In the genomic region with DNA sequence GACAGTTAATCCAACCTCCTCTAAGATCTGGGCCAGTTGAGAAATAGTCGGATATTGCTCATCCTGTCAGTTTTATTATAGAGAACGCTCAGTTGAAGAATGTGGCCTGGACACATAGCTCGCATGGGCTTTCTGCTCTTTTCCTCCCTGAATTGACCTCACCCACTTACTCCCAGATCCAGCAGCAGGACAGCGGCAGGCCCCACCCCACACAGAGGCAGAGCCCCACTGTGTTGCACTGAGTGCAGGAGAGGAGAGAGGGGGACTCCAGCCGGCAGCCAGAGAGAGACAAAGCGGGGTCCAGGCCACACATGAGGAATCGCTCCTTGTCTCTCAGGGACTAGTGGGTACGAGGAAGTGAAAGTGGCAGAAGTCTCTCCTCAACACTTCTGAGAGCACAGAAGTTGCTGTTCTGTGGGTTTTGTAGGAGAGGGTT, we compare ENCODE assay signal across 10 cellular contexts.
DNase-seq lines count a peak whose midpoint lies in the region; ATAC-seq lines count a peak whose summit lies in the region.
"Had no signal": no experiment of that assay in that cellular context is flagged by ENCODE, and none has a peak within 500 bp of the region (broad histone marks: within the 10 kb centered on the region; RNA-seq: fewer than 3 reads in every experiment).

No MANE protein-coding gene starts in this region.

- no peaks in the 10 kb centered on the region for H3K27me3 ChIP-seq in subcutaneous abdominal adipose tissue (ENCODE audit: control insufficient read depth in 5 of 5, insufficient read depth in 4 of 5, low read length in 5 of 5)
- H3K27me3 ChIP-seq in CD8-positive, alpha-beta memory T cell (ENCODE audit: insufficient read depth, low read length, poor library complexity, severe bottlenecking) = no peaks in the 10 kb centered on the region

- no peaks in the 10 kb centered on the region for H3K9me3 Mint-ChIP-seq in activated T-cell treated with anti-CD3 and anti-CD28 coated beads, Interleukin-2, amount 50 U/mL, for 72 hours
- H3K9me3 Mint-ChIP-seq in CD8-positive, alpha-beta memory T cell = peaks cover 0 to 2% (median 0%) of the 10 kb centered on the region in 5 donors
- H3K9me3 Mint-ChIP-seq: T-cell had no signal

- H3K27me3 Mint-ChIP-seq in activated T-cell treated with anti-CD3 and anti-CD28 coated beads, Interleukin-2, amount 50 U/mL, for 72 hours (ENCODE audit: low read depth) = peaks cover 7% of the 10 kb centered on the region
- H3K27me3 Mint-ChIP-seq in CD8-positive, alpha-beta memory T cell = peaks cover 2 to 27% of the 10 kb centered on the region in 2 donors

- H3K27ac Mint-ChIP-seq in activated T-cell treated with anti-CD3 and anti-CD28 coated beads, Interleukin-2, amount 50 U/mL, for 72 hours = no peak overlapping the region
- no peak overlapping the region for H3K27ac Mint-ChIP-seq in CD8-positive, alpha-beta memory T cell
- H3K27ac Mint-ChIP-seq: T-cell had no signal

- H3K36me3 Mint-ChIP-seq in activated T-cell treated with anti-CD3 and anti-CD28 coated beads, Interleukin-2, amount 50 U/mL, for 72 hours (ENCODE audit: insufficient read depth in 2 of 2) = no peaks in the 10 kb centered on the region
- no peaks in the 10 kb centered on the region for H3K36me3 Mint-ChIP-seq in CD8-positive, alpha-beta memory T cell
- H3K36me3 Mint-ChIP-seq: T-cell had no signal

- DNase-seq in MV-4-11 (lab: John Stamatoyannopoulos, UW) (peak; percentile 95), left cardiac atrium (peak; percentile 25)
- no peak for DNase-seq in activated T-cell treated with anti-CD3 and anti-CD28 coated beads, Interleukin-2, amount 50 U/mL, for 72 hours
- DNase-seq in CD8-positive, alpha-beta memory T cell = no peak
- DNase-seq: activated T-cell treated with anti-CD3 and anti-CD28 coated beads, Interleukin-2, amount 50 U/mL, for 48 hours; stimulated activated CD4-positive, alpha-beta T cell treated with anti-CD3 and anti-CD28 coated beads, Interleukin-1b, Interleukin-23, amount 100 ng/mL, for 48 hours; T-cell had no signal

- no peaks in the 10 kb centered on the region for H3K4me1 Mint-ChIP-seq in activated T-cell treated with anti-CD3 and anti-CD28 coated beads, Interleukin-2, amount 50 U/mL, for 72 hours (ENCODE audit: low read depth)
- H3K4me1 Mint-ChIP-seq in CD8-positive, alpha-beta memory T cell = no peaks in the 10 kb centered on the region
- H3K4me1 Mint-ChIP-seq: T-cell had no signal

- H3K27ac ChIP-seq in subcutaneous abdominal adipose tissue (ENCODE audit: low read depth, low read length) = peak overlapping the region; percentile 81
- H3K27ac ChIP-seq in CD8-positive, alpha-beta memory T cell (ENCODE audit: low read depth, low read length) = no peak overlapping the region

- intact Hi-C loops in left cardiac atrium (cut with DNase I) = loop anchor here in 1 of 2 donors (10.0 kb wide), 1 partner anchor 77 kb away; a partner anchor contains a TSS

- CTCF ChIA-PET in CD8-positive, alpha-beta memory T cell (lab: Charles Lee) = no interaction called here

- H3K4me3 ChIP-seq in subcutaneous abdominal adipose tissue (ENCODE audit: low read depth in 1 of 5, low read length in 5 of 5) = no peak overlapping the region
- H3K4me3 ChIP-seq in CD8-positive, alpha-beta memory T cell (ENCODE audit: low read length) = no peak overlapping the region

- H3K9ac ChIP-seq in subcutaneous abdominal adipose tissue (ENCODE audit: low read length in 5 of 5) = peak overlapping the region in 2 of 5 donors; percentile 40 to 59

- peaks cover 10 to 28% (median 15%) of the 10 kb centered on the region in 5 donors for H3K36me3 ChIP-seq in subcutaneous abdominal adipose tissue (ENCODE audit: control insufficient read depth in 5 of 5, insufficient read depth in 5 of 5, low read length in 5 of 5)
- no peaks in the 10 kb centered on the region for H3K36me3 ChIP-seq in CD8-positive, alpha-beta memory T cell (ENCODE audit: insufficient read depth, low read length)

- POLR2A ChIA-PET in CD8-positive, alpha-beta memory T cell (lab: Charles Lee) = no interaction called here

- peaks cover 3 to 65% (median 60%) of the 10 kb centered on the region in 5 donors for H3K4me1 ChIP-seq in subcutaneous abdominal adipose tissue (ENCODE audit: control insufficient read depth in 5 of 5, insufficient read depth in 5 of 5, low read length in 5 of 5)
- no peaks in the 10 kb centered on the region for H3K4me1 ChIP-seq in CD8-positive, alpha-beta memory T cell (ENCODE audit: insufficient read depth, low read length)

- no peak overlapping the region for H3K4me3 Mint-ChIP-seq in activated T-cell treated with anti-CD3 and anti-CD28 coated beads, Interleukin-2, amount 50 U/mL, for 72 hours
- H3K4me3 Mint-ChIP-seq in CD8-positive, alpha-beta memory T cell = no peak overlapping the region
- H3K4me3 Mint-ChIP-seq: T-cell had no signal

- ATAC-seq in GM21423 (IDR thresholded peaks at IDR 0.05; ENCODE audit: unreplicated experiment) (peak; percentile 62), left cardiac atrium (peak in 1 of 2 donors; percentile 27), GM19455 (IDR thresholded peaks at IDR 0.05; ENCODE audit: unreplicated experiment) (no peak)
- ATAC-seq in activated T-cell treated with anti-CD3 and anti-CD28 coated beads, Interleukin-2, amount 50 U/mL, for 72 hours (replicated peaks in 1 of 2) = no peak
- ATAC-seq: T-cell had no signal

- no peaks in the 10 kb centered on the region for H3K9me3 ChIP-seq in subcutaneous abdominal adipose tissue (ENCODE audit: control insufficient read depth in 5 of 5, low read length in 5 of 5)
- H3K9me3 ChIP-seq in CD8-positive, alpha-beta memory T cell (ENCODE audit: low read length) = no peaks in the 10 kb centered on the region

Comparison
In these comparisons a context has a peak if more than half of its experiments do, and no peak if none do; other contexts are left out.
1. DNase-seq: peak in MV-4-11 (single experiment) and left cardiac atrium (single experiment); none in activated T-cell treated with anti-CD3 and anti-CD28 coated beads, Interleukin-2, amount 50 U/mL, for 72 hours (0 of 2) and CD8-positive, alpha-beta memory T cell (0 of 5).